ENCODE assay signal across 12 cellular contexts in genomic region chr18:37182340-37183135, GRCh38.
A peak's percentile ranks its signal among the peaks of the same experiment; 100 is the strongest.
DNase-seq lines count a peak whose midpoint lies in the region; ATAC-seq lines count a peak whose summit lies in the region.
"Had no signal": no experiment of that assay in that cellular context is flagged by ENCODE, and none has a peak within 500 bp of the region (broad histone marks: within the 10 kb centered on the region; RNA-seq: fewer than 3 reads in every experiment).

No MANE protein-coding gene starts in this region.

- no peak overlapping the region for H3K4me3 ChIP-seq in MG63
- H3K4me3 ChIP-seq: BLaER1 treated with 17β-estradiol and CSF1 and Interleukin-3, amounts not matched to agents 10 nM and 100 nM had no signal

- intact Hi-C loops in Right ventricle myocardium inferior (cut with DNase I) = no loop called here
- intact Hi-C loops in left cardiac atrium (cut with DNase I) = no loop called here

- DNase-seq in Right ventricle myocardium inferior (ENCODE audit: missing footprints) = no peak
- no peak for DNase-seq in left cardiac atrium
- peak; percentile 8 for DNase-seq in MG63
- peak; percentile 77 for DNase-seq in NCI-H69 (lab: John Stamatoyannopoulos, UW)
- peak; percentile 4 for DNase-seq in pons (ENCODE audit: low spot score)
- no peak for DNase-seq in epidermal melanocyte (ENCODE audit: insufficient read length, low spot score)
- DNase-seq: Calu3; CD8-positive, alpha-beta T cell; DMS79 treated with DMSO at 0.1 percent for 48 hours; GF-D8; H9 had no signal

- no peaks in the 10 kb centered on the region for H3K9me3 ChIP-seq in MG63
- H3K9me3 ChIP-seq: BLaER1 treated with 17β-estradiol and CSF1 and Interleukin-3, amounts not matched to agents 10 nM and 100 nM had no signal

- ATAC-seq in Right ventricle myocardium inferior = peak; percentile 37
- ATAC-seq in left cardiac atrium = no peak
- ATAC-seq: CD8-positive, alpha-beta T cell had no signal

- H3K36me3 ChIP-seq in MG63 = no peaks in the 10 kb centered on the region
- H3K36me3 ChIP-seq: BLaER1 treated with 17β-estradiol and CSF1 and Interleukin-3, amounts not matched to agents 10 nM and 100 nM had no signal

- no peaks in the 10 kb centered on the region for H3K27me3 ChIP-seq in MG63
- H3K27me3 ChIP-seq: BLaER1 treated with 17β-estradiol and CSF1 and Interleukin-3, amounts not matched to agents 10 nM and 100 nM had no signal

Comparison
In these comparisons a context has a peak if more than half of its experiments do, and no peak if none do; other contexts are left out.
1. DNase-seq: peak in MG63 (single experiment), NCI-H69 (single experiment) and pons (single experiment); none in Right ventricle myocardium inferior (single experiment), left cardiac atrium (single experiment) and epidermal melanocyte (single experiment).